In genomic region chr1:82565146-82565545, GRCh38 we compare ENCODE assay signal across 10 cellular contexts.
DNase-seq lines count a peak whose midpoint lies in the region; ATAC-seq and TF ChIP-seq lines count a peak whose summit lies in the region.
"Had no signal": no experiment of that assay in that cellular context is flagged by ENCODE, and none has a peak within 500 bp of the region (broad histone marks: within the 10 kb centered on the region; RNA-seq: fewer than 3 reads in every experiment).

No MANE protein-coding gene starts in this region.

- DNase-seq in Daoy (ENCODE audit: low read depth) (peak; percentile 76), RPMI7951 (ENCODE audit: low read depth) (peak; percentile 9), fibroblast of the aortic adventitia (ENCODE audit: low read depth) (peak; percentile 79), omental fat pad (ENCODE audit: low spot score) (no peak), NCI-H524 (lab: John Stamatoyannopoulos, UW) (no peak), NCI-H1048 (lab: John Stamatoyannopoulos, UW) (no peak), GM19240 (ENCODE audit: insufficient read length, low spot score) (no peak)
- no peak for DNase-seq in stimulated activated CD4-positive, alpha-beta T cell treated with anti-CD3 and anti-CD28 coated beads, Interleukin-15, amount 100 ng/mL, for 24 hours
- DNase-seq: activated effector memory CD4-positive, alpha-beta T cell treated with anti-CD3 and anti-CD28 coated beads, Interleukin-2, amount 50 U/mL, for 16 hours had no signal

- TF ChIP-seq CTCF in fibroblast of the aortic adventitia (IDR thresholded peaks at IDR 0.05; ENCODE audit: insufficient read depth, low read length): peak; percentile 37
- TF ChIP-seq CTCF in omental fat pad (IDR thresholded peaks at IDR 0.05): no peak

- peak; percentile 41 for ATAC-seq in omental fat pad (ENCODE audit: low FRiP score)

- H3K4me3 ChIP-seq in fibroblast of the aortic adventitia (ENCODE audit: low read depth, low read length): no peak overlapping the region
- H3K4me3 ChIP-seq: SK-N-MC had no signal

Comparison
In these comparisons a context has a peak if more than half of its experiments do, and no peak if none do; other contexts are left out.
1. DNase-seq: peak in Daoy (single experiment), RPMI7951 (single experiment) and fibroblast of the aortic adventitia (single experiment); none in omental fat pad (single experiment), NCI-H524 (0 of 2), NCI-H1048 (single experiment), stimulated activated CD4-positive, alpha-beta T cell treated with anti-CD3 and anti-CD28 coated beads, Interleukin-15, amount 100 ng/mL, for 24 hours (single experiment) and GM19240 (single experiment).